ENCODE assay signal across 10 cellular contexts in the genomic region with DNA sequence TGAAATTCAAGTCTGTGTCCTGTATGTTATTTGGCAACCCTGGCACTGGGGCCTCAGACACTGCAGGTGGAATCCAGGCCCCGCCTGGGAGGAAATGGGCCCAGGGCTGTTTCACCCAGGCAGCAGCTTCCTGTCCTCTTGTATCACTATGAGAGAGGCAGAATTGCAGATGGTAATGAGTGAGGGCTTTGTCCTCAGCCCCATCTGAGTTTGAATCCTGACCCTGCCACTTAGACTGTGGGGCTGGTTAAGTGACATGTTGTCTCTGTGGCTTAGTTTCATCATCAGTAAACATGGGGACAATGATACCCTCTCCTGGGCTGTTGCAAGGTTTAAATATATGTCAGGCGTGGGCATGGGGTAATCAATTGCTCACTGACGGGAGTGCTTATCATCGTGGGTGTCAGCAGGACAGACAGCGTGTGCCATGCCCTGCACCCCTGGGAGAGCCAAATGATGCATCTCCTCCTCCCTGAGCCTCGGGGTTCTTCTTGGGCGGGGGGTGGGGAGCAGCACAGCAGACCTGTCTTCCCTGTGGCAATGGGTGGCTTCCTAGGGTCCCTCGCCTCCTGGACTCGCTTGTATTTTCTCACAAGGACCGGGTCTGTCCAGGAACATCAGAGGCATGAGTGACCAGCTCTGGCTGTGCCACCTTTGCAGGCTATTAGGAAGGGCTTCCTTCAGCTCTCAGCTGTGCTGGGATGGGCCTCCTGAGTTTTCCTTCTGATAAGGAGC. TPM values are rescaled to one million over a fixed set of nuclear protein-coding genes. Genes with fewer than 3 reads are reported as not detected.
DNase-seq lines count a peak whose midpoint lies in the region; ATAC-seq and TF ChIP-seq lines count a peak whose summit lies in the region.
"Had no signal": no experiment of that assay in that cellular context is flagged by ENCODE, and none has a peak within 500 bp of the region (broad histone marks: within the 10 kb centered on the region; RNA-seq: fewer than 3 reads in every experiment).

No MANE protein-coding gene starts in this region.

- ATAC-seq in GM21786 (IDR thresholded peaks at IDR 0.05; ENCODE audit: unreplicated experiment), result peak; percentile 48
- peak; percentile 50 for ATAC-seq in left colon
- ATAC-seq in HG02981 (IDR thresholded peaks at IDR 0.05; ENCODE audit: unreplicated experiment), result no peak
- no peak for ATAC-seq in HG03135 (IDR thresholded peaks at IDR 0.05; ENCODE audit: unreplicated experiment)
- no peak for ATAC-seq in HG03280 (IDR thresholded peaks at IDR 0.05; ENCODE audit: unreplicated experiment)
- ATAC-seq: naive thymus-derived CD8-positive, alpha-beta T cell had no signal

- H3K27ac ChIP-seq in SK-N-MC, result peak overlapping the region; percentile 57; the same call in 1 of the 2 replicates
- H3K27ac ChIP-seq: adrenal gland had no signal

- intact Hi-C loops in Caco-2 (cut with micrococcal nuclease; ENCODE audit: unreplicated experiment) (loop anchor here (2.0 kb wide), 1 partner anchor 15 kb away; no protein-coding TSS in a partner anchor), left colon (cut with DNase I, micrococcal nuclease) (no loop called here)

- H3K9ac ChIP-seq in SK-N-MC (ENCODE audit: insufficient read length), result no peak overlapping the region

- H3K36me3 ChIP-seq in Caco-2 (ENCODE audit: control insufficient read depth, insufficient read depth, low read length) (no peaks in the 10 kb centered on the region; the same call in 1 of the 2 replicates), SK-N-MC (ENCODE audit: insufficient read depth, low read length) (no peaks in the 10 kb centered on the region)
- H3K36me3 ChIP-seq: adrenal gland had no signal

- no peak for TF ChIP-seq CTCF in Caco-2 (IDR thresholded peaks at IDR 0.05; ENCODE audit: insufficient read depth in 1 of 2, low read depth in 1 of 2, low read length in 1 of 2, severe bottlenecking in 1 of 2, unreplicated experiment in 1 of 2)

- BruUV-seq in Caco-2 (replicated peaks; lab: Mats Ljungman, UMichigan), result TSS peak; percentile 62

- no peaks in the 10 kb centered on the region for H3K27me3 ChIP-seq in Caco-2 (replicated peaks; ENCODE audit: control insufficient read depth, insufficient read depth, low read length)
- H3K27me3 ChIP-seq: adrenal gland had no signal

- H3K9me3 Mint-ChIP-seq in Caco-2 (ENCODE audit: unreplicated experiment), result no peaks in the 10 kb centered on the region
- H3K9me3 Mint-ChIP-seq: naive thymus-derived CD8-positive, alpha-beta T cell had no signal

- H3K4me1 ChIP-seq in Caco-2, result peaks cover 50% of the 10 kb centered on the region
- H3K4me1 ChIP-seq: adrenal gland had no signal

- no peaks in the 10 kb centered on the region for H3K36me3 Mint-ChIP-seq in Caco-2 (ENCODE audit: insufficient read depth, unreplicated experiment)
- H3K36me3 Mint-ChIP-seq: naive thymus-derived CD8-positive, alpha-beta T cell had no signal

- peaks cover 25% of the 10 kb centered on the region for H3K4me1 Mint-ChIP-seq in Caco-2 (ENCODE audit: low read depth, unreplicated experiment)

- H3K27me3 Mint-ChIP-seq in Caco-2 (ENCODE audit: insufficient read depth, unreplicated experiment), result no peaks in the 10 kb centered on the region

- no peaks in the 10 kb centered on the region for H3K9me3 ChIP-seq in Caco-2
- H3K9me3 ChIP-seq in SK-N-MC (ENCODE audit: low read depth, low read length), result no peaks in the 10 kb centered on the region
- H3K9me3 ChIP-seq: adrenal gland had no signal

- DNase-seq in Caco-2 (no peak), SK-N-MC (ENCODE audit: low read depth, low spot score) (no peak), left colon (peak in 1 of 2 donors; percentile 50)
- DNase-seq in stimulated activated CD4-positive, alpha-beta T cell treated with anti-CD3 and anti-CD28 coated beads, Interleukin-4, amount 100 ng/mL, for 4 hours, result no peak
- DNase-seq: adrenal gland; naive thymus-derived CD8-positive, alpha-beta T cell had no signal

- CTCF ChIA-PET in Caco-2 (lab: Charles Lee), result interaction anchor here (0.8 to 1.4 kb wide), 2 partner anchors 10 to 25 kb away, joined by 4 to 10 read pairs; no protein-coding TSS in a partner anchor

- H3K4me3 ChIP-seq in Caco-2 (ENCODE audit: low read depth, low read length), result no peak overlapping the region
- 0 out of 2 replicates have a peak overlapping the region, but pooled peaks have one; percentile 22 for H3K4me3 ChIP-seq in SK-N-MC
- H3K4me3 ChIP-seq: adrenal gland had no signal

- POLR2A ChIA-PET in Caco-2 (lab: Charles Lee), result interaction anchor here (1.4 kb wide), 1 partner anchor 16 kb away, joined by 7 read pairs; no protein-coding TSS in a partner anchor

- peak overlapping the region; percentile 36 for H3K4me3 Mint-ChIP-seq in Caco-2 (ENCODE audit: unreplicated experiment)
- H3K4me3 Mint-ChIP-seq: naive thymus-derived CD8-positive, alpha-beta T cell had no signal

- no peak overlapping the region for H3K27ac Mint-ChIP-seq in Caco-2 (ENCODE audit: unreplicated experiment)

RNA-seq across cellular contexts. Expression of gene ARHGEF10L, which starts 42.1 kb away (rescaled TPM):
- total RNA-seq in Caco-2 (2022) (31.3 and 34.0 TPM in 2 replicates), left colon (100 to 1,000 TPM in 1 of 2 donors, 10 to 100 TPM in 1; 91.0 to 151 TPM)

Comparison
In these comparisons a context has a peak if more than half of its experiments do, and no peak if none do; other contexts are left out.
1. ATAC-seq: peak in GM21786 (single experiment) and left colon (single experiment); none in HG02981 (single experiment), HG03135 (single experiment) and HG03280 (single experiment).